17 cellular contexts compared by ENCODE assay signal in the genomic region with DNA sequence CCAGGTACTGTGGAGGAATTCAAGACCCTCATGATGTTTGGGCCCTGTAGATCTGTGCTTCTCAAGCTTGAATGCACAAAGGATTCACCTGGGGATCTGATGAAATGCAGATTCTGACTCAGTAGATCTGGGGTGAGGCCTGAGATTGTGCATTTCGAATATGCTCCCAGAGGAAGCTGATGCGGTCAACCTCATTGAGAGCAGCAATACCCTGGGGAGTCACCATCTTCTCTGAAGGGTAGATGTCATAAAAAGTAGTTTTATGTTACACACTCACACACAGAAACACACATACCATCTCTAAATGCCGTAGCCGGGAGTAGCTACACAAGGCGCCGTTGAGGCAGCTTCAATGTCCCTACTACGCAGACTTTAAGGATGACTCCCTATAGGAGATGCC. TPM values are rescaled to one million over a fixed set of nuclear protein-coding genes. Genes with fewer than 3 reads are reported as not detected.
DNase-seq lines count a peak whose midpoint lies in the region; ATAC-seq and TF ChIP-seq lines count a peak whose summit lies in the region.
"Had no signal": no experiment of that assay in that cellular context is flagged by ENCODE, and none has a peak within 500 bp of the region (broad histone marks: within the 10 kb centered on the region; RNA-seq: fewer than 3 reads in every experiment).

No MANE protein-coding gene starts in this region.

- H3K27ac ChIP-seq in DOHH2 (ENCODE audit: low read depth, low read length) (no peak overlapping the region), layer of hippocampus (ENCODE audit: low read depth, low read length) (peak overlapping the region; percentile 47), sigmoid colon (peak overlapping the region in 1 of 4 donors; percentile 44), SK-N-SH (ENCODE audit: low read depth in 2 of 2, low read length in 1 of 2) (no peak overlapping the region), left lung (peak overlapping the region in 1 of 2 donors; percentile 85)
- H3K27ac ChIP-seq: KMS-11, SJCRH30, transverse colon had no signal

- peak; percentile 63 for ATAC-seq in GM21529 (IDR thresholded peaks at IDR 0.05; ENCODE audit: unreplicated experiment)
- ATAC-seq in HG03378 (IDR thresholded peaks at IDR 0.05; ENCODE audit: unreplicated experiment), result peak; percentile 77
- no peak for ATAC-seq in left lung

- no peak for TF ChIP-seq RAD21 in SK-N-SH (IDR thresholded peaks at IDR 0.05; ENCODE audit: low read length)

- CTCF ChIA-PET in SK-N-SH (lab: Yijun Ruan, JAX), result no interaction called here

- POLR2A ChIA-PET in SK-N-SH (lab: Yijun Ruan, JAX), result no interaction called here

- intact Hi-C loops in sigmoid colon (cut with DNase I) (no loop called here), left lung (cut with DNase I) (no loop called here)

- TF ChIP-seq CTCF in DOHH2 (IDR thresholded peaks at IDR 0.05; ENCODE audit: low read depth, low read length, poor library complexity, severe bottlenecking) (no peak), sigmoid colon (IDR thresholded peaks at IDR 0.05) (no peak), SK-N-SH (IDR thresholded peaks at IDR 0.05) (no peak), foreskin fibroblast (IDR thresholded peaks at IDR 0.05; ENCODE audit: low read depth, low read length) (no peak), left lung (IDR thresholded peaks at IDR 0.05) (no peak)

- H2AFZ ChIP-seq in SK-N-SH (ENCODE audit: low read depth), result no peak overlapping the region

- H3K9me2 ChIP-seq in DOHH2 (replicated peaks; ENCODE audit: control insufficient read depth, low read length) (no peaks in the 10 kb centered on the region), SK-N-SH (no peaks in the 10 kb centered on the region)

- H3K27me3 ChIP-seq in DOHH2 (ENCODE audit: control insufficient read depth, low read length) (no peaks in the 10 kb centered on the region), layer of hippocampus (ENCODE audit: control insufficient read depth, insufficient read depth, low read length) (no peaks in the 10 kb centered on the region), sigmoid colon (no peaks in the 10 kb centered on the region), SK-N-SH (ENCODE audit: insufficient read depth) (no peaks in the 10 kb centered on the region), left lung (no peaks in the 10 kb centered on the region)
- H3K27me3 ChIP-seq: heart left ventricle, SJCRH30, transverse colon had no signal

- H4K20me1 ChIP-seq in DOHH2 (ENCODE audit: control insufficient read depth, insufficient read depth, low read depth, low read length), result no peaks in the 10 kb centered on the region
- no peaks in the 10 kb centered on the region for H4K20me1 ChIP-seq in SK-N-SH (ENCODE audit: insufficient read depth)

- H3K9me3 ChIP-seq in DOHH2 (ENCODE audit: control insufficient read depth, insufficient read depth, low read length) (no peaks in the 10 kb centered on the region), sigmoid colon (no peaks in the 10 kb centered on the region), SK-N-SH (no peaks in the 10 kb centered on the region), left lung (no peaks in the 10 kb centered on the region)
- H3K9me3 ChIP-seq: SJCRH30, transverse colon had no signal

- H3K36me3 ChIP-seq in DOHH2 (ENCODE audit: control insufficient read depth, low read length) (no peaks in the 10 kb centered on the region), sigmoid colon (no peaks in the 10 kb centered on the region), SK-N-SH (replicated peaks in 1 of 2; ENCODE audit: control insufficient read depth in 1 of 2, insufficient read depth in 2 of 2, low read length in 1 of 2) (no peaks in the 10 kb centered on the region), left lung (no peaks in the 10 kb centered on the region)
- H3K36me3 ChIP-seq: heart left ventricle, SJCRH30, transverse colon had no signal

- DNase-seq in sigmoid colon (no peak), SK-N-SH (no peak), foreskin fibroblast (no peak), left lung (no peak)
- DNase-seq: activated CD4-positive, alpha-beta T cell treated with anti-CD3 and anti-CD28 coated beads, Interleukin-2, amount 50 U/mL, for 1 hour; activated T-cell treated with anti-CD3 and anti-CD28 coated beads for 4 hours; heart left ventricle; NCI-H146; NCI-H446; SJCRH30; T-helper 9 cell; transverse colon had no signal

- peaks cover 4% of the 10 kb centered on the region for H3F3A ChIP-seq in DOHH2 (ENCODE audit: control insufficient read depth, insufficient read depth)
- no peaks in the 10 kb centered on the region for H3F3A ChIP-seq in SK-N-SH (replicated peaks; ENCODE audit: insufficient read depth)

- H3K4me3 ChIP-seq in DOHH2 (ENCODE audit: low read length) (no peak overlapping the region), sigmoid colon (no peak overlapping the region), SK-N-SH (ENCODE audit: low read depth in 2 of 2, low read length in 1 of 2) (no peak overlapping the region), foreskin fibroblast (ENCODE audit: low read depth in 1 of 2, low read length in 2 of 2) (no peak overlapping the region), left lung (no peak overlapping the region)
- H3K4me3 ChIP-seq: heart left ventricle, SJCRH30, transverse colon had no signal

- H3K4me2 ChIP-seq in DOHH2 (ENCODE audit: low read length), result peak overlapping the region; percentile 2
- H3K4me2 ChIP-seq in SK-N-SH, result no peak overlapping the region
- H3K4me2 ChIP-seq: KMS-11 had no signal

- no peak for TF ChIP-seq POLR2A in sigmoid colon (IDR thresholded peaks at IDR 0.05)

- H3K4me1 ChIP-seq in DOHH2 (ENCODE audit: control insufficient read depth, low read length), result peaks cover 69% of the 10 kb centered on the region
- peaks cover 0 to 17% (median 14%) of the 10 kb centered on the region in 4 donors for H3K4me1 ChIP-seq in sigmoid colon
- H3K4me1 ChIP-seq in SK-N-SH (ENCODE audit: control insufficient read depth in 1 of 2, insufficient read depth in 2 of 2, low read depth in 1 of 2, low read length in 1 of 2), result no peaks in the 10 kb centered on the region; a peak in 1 of 4 replicates
- H3K4me1 ChIP-seq in left lung, result peaks cover 3 to 59% of the 10 kb centered on the region in 2 donors
- H3K4me1 ChIP-seq: SJCRH30 had no signal

- TF ChIP-seq EP300 in sigmoid colon (IDR thresholded peaks at IDR 0.05) (no peak), SK-N-SH (IDR thresholded peaks at IDR 0.05; ENCODE audit: borderline replicate concordance in 1 of 2, low read depth in 1 of 2, low read length in 1 of 2) (no peak)

- 84 to 97% methylated on average over 7 of the region's 7 CpGs for WGBS in sigmoid colon, 2 donors
- WGBS in SK-N-SH (ENCODE audit: low lambda C conversion rate), result 86% methylated on average over 5 of the region's 7 CpGs

- H3K79me2 ChIP-seq in DOHH2 (ENCODE audit: control insufficient read depth, low read length) (no peaks in the 10 kb centered on the region), SK-N-SH (ENCODE audit: insufficient read depth) (no peaks in the 10 kb centered on the region)

- H3K9ac ChIP-seq in SK-N-SH, result no peak overlapping the region
- H3K9ac ChIP-seq: KMS-11 had no signal

TF ChIP-seq in SK-N-SH, 30 proteins besides CTCF, POLR2A, EP300 and RAD21:
- no peak for TF ChIP-seq RFX5 (IDR thresholded peaks at IDR 0.05; ENCODE audit: low read length)
- no peak for TF ChIP-seq TEAD4 (IDR thresholded peaks at IDR 0.05; ENCODE audit: borderline replicate concordance, insufficient read depth)
- no peak for TF ChIP-seq MXI1 (IDR thresholded peaks at IDR 0.05; ENCODE audit: low read depth, low read length)
- TF ChIP-seq EZH2phosphoT487 (IDR thresholded peaks at IDR 0.05; ENCODE audit: borderline replicate concordance, low read depth), result no peak
- TF ChIP-seq CHD2 (IDR thresholded peaks at IDR 0.05; ENCODE audit: low read length, partially characterized antibody), result no peak
- TF ChIP-seq ZBTB33 (IDR thresholded peaks at IDR 0.05; ENCODE audit: borderline replicate concordance, low read depth), result no peak
- no peak for TF ChIP-seq NFIC (IDR thresholded peaks at IDR 0.05; ENCODE audit: borderline replicate concordance)
- TF ChIP-seq FOXM1 (IDR thresholded peaks at IDR 0.05; ENCODE audit: low read depth), result no peak

RNA-seq across cellular contexts. Expression of gene CPEB4, which starts 55.8 kb away (rescaled TPM):
- total RNA-seq in sigmoid colon (10 to 100 TPM; 27.8 to 66.2 (median 32.0) TPM), left lung (10 to 100 TPM; 52.5 to 59.6 TPM)
- polyA plus RNA-seq in sigmoid colon (10 to 100 TPM in 1 of 3 donors, 1 to 10 TPM in 2; 6.0 to 10.3 (median 8.4) TPM), SK-N-SH (2012; rRNA removed) (6.8 and 9.4 TPM in 2 replicates)
- polyA plus RNA-seq in SK-N-SH (2012; cell fraction: cytosol; rRNA removed), result 6.7 and 7.2 TPM in 2 replicates
- polyA plus RNA-seq in SK-N-SH (2012; cell fraction: nucleus; rRNA removed), result 6.8 and 11.4 TPM in 2 replicates
